29 cellular contexts compared by ENCODE assay signal in genomic region chr3:9861626-9862130, GRCh38. TPM values are rescaled to one million over a fixed set of nuclear protein-coding genes. Genes with fewer than 3 reads are reported as not detected.
DNase-seq lines count a peak whose midpoint lies in the region; ATAC-seq, FAIRE-seq and TF ChIP-seq lines count a peak whose summit lies in the region.
"Had no signal": no experiment of that assay in that cellular context is flagged by ENCODE, and none has a peak within 500 bp of the region (broad histone marks: within the 10 kb centered on the region; RNA-seq: fewer than 3 reads in every experiment).

No MANE protein-coding gene starts in this region.

- H3K79me2 ChIP-seq in GM23338 (replicated peaks; ENCODE audit: insufficient read depth) (no peaks in the 10 kb centered on the region), GM12878 (ENCODE audit: control insufficient read depth, insufficient read depth, low read length) (no peaks in the 10 kb centered on the region)

- no peak for TF ChIP-seq EP300 in GM12878 (IDR thresholded peaks at IDR 0.05; ENCODE audit: borderline replicate concordance in 1 of 2, control insufficient read depth in 1 of 2, low read depth in 2 of 2, low read length in 2 of 2)

- H3K27ac ChIP-seq in GM23338 (ENCODE audit: low read depth) (no peak overlapping the region), GM12878 (ENCODE audit: control insufficient read depth, insufficient read depth) (no peak overlapping the region)
- H3K27ac ChIP-seq: BLaER1 treated with 17β-estradiol and CSF1 and Interleukin-3, amounts not matched to agents 10 nM and 100 nM; pancreas had no signal

- H3K9me3 Mint-ChIP-seq in GM23338: no peaks in the 10 kb centered on the region
- H3K9me3 Mint-ChIP-seq in natural killer cell: no peaks in the 10 kb centered on the region
- no peaks in the 10 kb centered on the region for H3K9me3 Mint-ChIP-seq in stimulated activated effector memory CD8-positive, alpha-beta T cell treated with anti-CD3 and anti-CD28 coated beads, Interleukin-12 subunit alpha, Interleukin-12 subunit beta, amount 100 ng/mL, for 72 hours
- H3K9me3 Mint-ChIP-seq: activated B cell treated with CpG ODN at 0.5 μM for 24 hours; activated naive CD4-positive, alpha-beta T cell treated with anti-CD3 and anti-CD28 coated beads, Interleukin-2, amount 50 U/mL, for 72 hours; activated T-helper 2 cell treated with anti-CD3 and anti-CD28 coated beads, Interferon-gamma antibody, Interleukin-2, Interleukin-4, amounts not matched to agents 10 μg/mL and 5 μg/mL and 100 μg/mL, durations not matched to agents 14 hours and 24 hours and 36 hours had no signal

- H4K20me1 ChIP-seq in GM23338 (replicated peaks; ENCODE audit: insufficient read depth) (no peaks in the 10 kb centered on the region), GM12878 (ENCODE audit: control insufficient read depth, insufficient read depth) (no peaks in the 10 kb centered on the region)
- H4K20me1 ChIP-seq: BLaER1 treated with 17β-estradiol and CSF1 and Interleukin-3, amounts not matched to agents 10 nM and 100 nM had no signal

- H3K27me3 Mint-ChIP-seq in GM23338 (ENCODE audit: insufficient read depth, low read depth, poor library complexity): peaks cover 9% of the 10 kb centered on the region
- no peaks in the 10 kb centered on the region for H3K27me3 Mint-ChIP-seq in natural killer cell (ENCODE audit: low read depth in 2 of 2)

- no TSS peak for BruUV-seq in GM12878 (replicated peaks; lab: Mats Ljungman, UMichigan)

- H3K9me2 ChIP-seq in GM23338 (ENCODE audit: insufficient read depth): no peaks in the 10 kb centered on the region

- in situ Hi-C loops in GM12878 (cut with MboI) (no loop called here), KBM-7 (cut with MboI; ENCODE audit: low pct_unique_long_range_greater_than_20kb, low sequenced_read_pairs) (no loop called here)

- no peaks in the 10 kb centered on the region for H3K9me3 ChIP-seq in GM12878 (replicated peaks; ENCODE audit: control insufficient read depth, insufficient read depth, low read length)
- no peaks in the 10 kb centered on the region for H3K9me3 ChIP-seq in mucosa of descending colon
- no peaks in the 10 kb centered on the region for H3K9me3 ChIP-seq in BE2C
- H3K9me3 ChIP-seq: BLaER1 treated with 17β-estradiol and CSF1 and Interleukin-3, amounts not matched to agents 10 nM and 100 nM; pancreas; stomach had no signal

- POLR2A ChIA-PET in GM12878 (lab: Charles Lee): no interaction called here

- 20% methylated on average over 5 of the region's 5 CpGs for WGBS in GM12878 (ENCODE audit: insufficient coverage, insufficient replicate concordance, low lambda C conversion rate, missing lambda C conversion rate)

- peak overlapping the region; percentile 60; the same call in 1 of the 2 replicates for H3K4me3 ChIP-seq in GM23338
- H3K4me3 ChIP-seq in GM12878: no peak overlapping the region
- H3K4me3 ChIP-seq in mucosa of descending colon: no peak overlapping the region
- no peak overlapping the region for H3K4me3 ChIP-seq in BE2C (ENCODE audit: low read depth, low read length)

- peak overlapping the region; percentile 66; the same call in 1 of the 3 replicates for H3K4me3 Mint-ChIP-seq in GM23338
- peak overlapping the region; percentile 80 for H3K4me3 Mint-ChIP-seq in natural killer cell
- peak overlapping the region; percentile 33 for H3K4me3 Mint-ChIP-seq in stimulated activated effector memory CD8-positive, alpha-beta T cell treated with anti-CD3 and anti-CD28 coated beads, Interleukin-12 subunit alpha, Interleukin-12 subunit beta, amount 100 ng/mL, for 72 hours

- H3K4me1 ChIP-seq in GM23338 (ENCODE audit: insufficient read depth) (peaks cover 3% of the 10 kb centered on the region; the same call in 1 of the 2 replicates), GM12878 (ENCODE audit: control insufficient read depth, insufficient read depth, low read length) (no peaks in the 10 kb centered on the region), mucosa of descending colon (ENCODE audit: low read depth) (peaks cover 12% of the 10 kb centered on the region), BE2C (no peaks in the 10 kb centered on the region)
- H3K4me1 ChIP-seq: pancreas had no signal

- DNase-seq in GM23338 (ENCODE audit: low spot score): no peak
- DNase-seq in GM12878 (ENCODE audit: low read depth, low spot score): no peak
- peak; percentile 31 for DNase-seq in natural killer cell
- DNase-seq in stimulated activated effector memory CD8-positive, alpha-beta T cell treated with anti-CD3 and anti-CD28 coated beads, Interleukin-12 subunit alpha, Interleukin-12 subunit beta, amount 100 ng/mL, for 72 hours (ENCODE audit: low spot score in 2 of 2): no peak
- no peak for DNase-seq in NCI-H2029 (lab: John Stamatoyannopoulos, UW)
- no peak for DNase-seq in KBM-7
- no peak for DNase-seq in mucosa of descending colon
- DNase-seq in BE2C: no peak
- DNase-seq: ACHN; activated B cell treated with CpG ODN at 0.5 μM for 24 hours; activated CD8-positive, alpha-beta memory T cell treated with anti-CD3 and anti-CD28 coated beads, Interleukin-2, amount 50 U/mL, for 4 hours; aorta; caudate nucleus; dermis blood vessel endothelial cell; DND-41; NCI-H1417; NCI-H446; OCI-M1; stimulated activated CD4-positive, alpha-beta T cell treated with anti-CD3 and anti-CD28 coated beads, Interleukin-15, amount 100 ng/mL, for 24 hours; stomach had no signal

- H2AFZ ChIP-seq in GM23338 (no peak overlapping the region; the same call in 1 of the 2 replicates), GM12878 (ENCODE audit: control insufficient read depth, low read depth, low read length) (no peak overlapping the region)

- intact Hi-C loops in GM12878 (cut with micrococcal nuclease; ENCODE audit: unreplicated experiment) (no loop called here), natural killer cell (cut with micrococcal nuclease) (no loop called here), mucosa of descending colon (cut with DNase I, micrococcal nuclease) (no loop called here)

- H3K9ac ChIP-seq in GM12878 (ENCODE audit: control insufficient read depth, insufficient read depth, low read length): no peak overlapping the region

- H3K27ac Mint-ChIP-seq in GM23338: no peak overlapping the region
- peak overlapping the region; percentile 92 to 96 for H3K27ac Mint-ChIP-seq in natural killer cell
- peak overlapping the region; percentile 74 for H3K27ac Mint-ChIP-seq in stimulated activated effector memory CD8-positive, alpha-beta T cell treated with anti-CD3 and anti-CD28 coated beads, Interleukin-12 subunit alpha, Interleukin-12 subunit beta, amount 100 ng/mL, for 72 hours
- H3K27ac Mint-ChIP-seq: activated B cell treated with CpG ODN at 0.5 μM for 24 hours; activated naive CD4-positive, alpha-beta T cell treated with anti-CD3 and anti-CD28 coated beads, Interleukin-2, amount 50 U/mL, for 72 hours; activated T-helper 2 cell treated with anti-CD3 and anti-CD28 coated beads, Interferon-gamma antibody, Interleukin-2, Interleukin-4, amounts not matched to agents 10 μg/mL and 5 μg/mL and 100 μg/mL, durations not matched to agents 14 hours and 24 hours and 36 hours had no signal

- peaks cover 25% of the 10 kb centered on the region for H3K4me1 Mint-ChIP-seq in GM23338
- peaks cover 35 to 42% of the 10 kb centered on the region in 2 donors for H3K4me1 Mint-ChIP-seq in natural killer cell
- H3K4me1 Mint-ChIP-seq in stimulated activated effector memory CD8-positive, alpha-beta T cell treated with anti-CD3 and anti-CD28 coated beads, Interleukin-12 subunit alpha, Interleukin-12 subunit beta, amount 100 ng/mL, for 72 hours: peaks cover 7% of the 10 kb centered on the region

- TF ChIP-seq CTCF in GM23338 (conservative IDR thresholded peaks at IDR 0.05; ENCODE audit: low read depth in 2 of 2): no peak
- no peak for TF ChIP-seq CTCF in GM12878 (IDR thresholded peaks at IDR 0.05 in 2 of 3, conservative IDR thresholded peaks at IDR 0.05 in 1 of 3; ENCODE audit: control insufficient read depth in 2 of 3, extremely low read depth in 1 of 3, insufficient read depth in 1 of 3, low read depth in 3 of 3, low read length in 3 of 3)
- TF ChIP-seq CTCF in natural killer cell (IDR thresholded peaks at IDR 0.05): no peak
- no peak for TF ChIP-seq CTCF in mucosa of descending colon (IDR thresholded peaks at IDR 0.05)
- TF ChIP-seq CTCF in BE2C (IDR thresholded peaks at IDR 0.05; ENCODE audit: low read depth, low read length): no peak

- CTCF ChIA-PET in GM12878 (lab: Yijun Ruan, JAX): interaction anchor here (1.1 kb wide), 1 partner anchor 69 kb away, joined by 4 read pairs; no protein-coding TSS in a partner anchor

- H3K36me3 Mint-ChIP-seq in GM23338 (ENCODE audit: low read depth): no peaks in the 10 kb centered on the region
- no peaks in the 10 kb centered on the region for H3K36me3 Mint-ChIP-seq in natural killer cell
- no peaks in the 10 kb centered on the region for H3K36me3 Mint-ChIP-seq in stimulated activated effector memory CD8-positive, alpha-beta T cell treated with anti-CD3 and anti-CD28 coated beads, Interleukin-12 subunit alpha, Interleukin-12 subunit beta, amount 100 ng/mL, for 72 hours
- H3K36me3 Mint-ChIP-seq: activated naive CD4-positive, alpha-beta T cell treated with anti-CD3 and anti-CD28 coated beads, Interleukin-2, amount 50 U/mL, for 72 hours had no signal

- no peak for TF ChIP-seq POLR2A in GM12878 (IDR thresholded peaks at IDR 0.05; ENCODE audit: low read depth, low read length)

- no peaks in the 10 kb centered on the region for H3F3A ChIP-seq in GM23338 (replicated peaks; ENCODE audit: low read depth)

- H3K4me2 ChIP-seq in GM23338 (peak overlapping the region; percentile 88), GM12878 (ENCODE audit: control insufficient read depth, insufficient read depth) (no peak overlapping the region)

- no peak for TF ChIP-seq RAD21 in GM12878 (IDR thresholded peaks at IDR 0.05; ENCODE audit: insufficient read depth, low read depth, low read length)

- ATAC-seq in GM23338: no peak
- peak; percentile 23 for ATAC-seq in GM12878
- peak; percentile 56 to 77 (median 61) for ATAC-seq in natural killer cell
- ATAC-seq in stimulated activated effector memory CD8-positive, alpha-beta T cell treated with anti-CD3 and anti-CD28 coated beads, Interleukin-12 subunit alpha, Interleukin-12 subunit beta, amount 100 ng/mL, for 72 hours: no peak
- no peak for ATAC-seq in mucosa of descending colon

- RAD21 ChIA-PET in GM12878 (lab: Charles Lee; ENCODE audit: unreplicated experiment): interaction anchor here (1.0 kb wide), 1 partner anchor 134 kb away, joined by 3 read pairs; no protein-coding TSS in a partner anchor

- H3K27me3 ChIP-seq in GM23338 (ENCODE audit: insufficient read depth): 0 out of 2 replicates have a peak, but pooled peaks cover 2% of the 10 kb centered on the region
- peaks cover 2 to 3% of the 10 kb centered on the region in 2 experiments; a peak in 2 of 4 replicates for H3K27me3 ChIP-seq in GM12878 (replicated peaks in 1 of 2; ENCODE audit: control insufficient read depth in 2 of 2, insufficient read depth in 2 of 2, low read length in 1 of 2)
- no peaks in the 10 kb centered on the region for H3K27me3 ChIP-seq in BE2C
- H3K27me3 ChIP-seq: pancreas, stomach had no signal

- no peak for FAIRE-seq in GM12878 (lab: Jason Lieb, UNC)
- FAIRE-seq: pancreas, urothelium cell line had no signal

- SMC1A ChIA-PET in GM12878 (lab: Charles Lee; ENCODE audit: uncharacterized antibody, unreplicated experiment): interaction anchor here (0.6 kb wide), 1 partner anchor 1026 kb away, joined by 3 read pairs; no protein-coding TSS in a partner anchor

- no peaks in the 10 kb centered on the region for H3K36me3 ChIP-seq in GM23338 (ENCODE audit: insufficient read depth)
- no peaks in the 10 kb centered on the region for H3K36me3 ChIP-seq in GM12878 (ENCODE audit: control insufficient read depth in 2 of 2, insufficient read depth in 2 of 2, low read length in 1 of 2)
- no peaks in the 10 kb centered on the region for H3K36me3 ChIP-seq in mucosa of descending colon (ENCODE audit: low read depth)
- no peaks in the 10 kb centered on the region for H3K36me3 ChIP-seq in BE2C
- H3K36me3 ChIP-seq: BLaER1 treated with 17β-estradiol and CSF1 and Interleukin-3, amounts not matched to agents 10 nM and 100 nM; pancreas; stomach had no signal

RNA-seq across cellular contexts. Expression of gene RPUSD3, which starts 17.9 kb away (rescaled TPM):
- total RNA-seq in GM23338 (2014; rRNA removed; shearing (Covaris generic)): 73.4 and 82.8 TPM in 2 replicates
- polyA plus RNA-seq in GM23338 (2016; fragmentation: Nextera tagmentation; extraction: Ambion mirVana) (59.6 and 64.3 TPM in 2 replicates), GM12878 (2011; rRNA removed) (17.6 and 48.0 TPM in 2 replicates), GM12878 (2014; fragmentation: Illumina TruSeq; extraction: Trizol) (23.2 and 33.8 TPM in 2 replicates), GM12878 (2014; fragmentation: Nextera tagmentation; extraction: Ambion mirVana) (10 to 100 TPM in 1 of 2 experiments, 1 to 10 TPM in 1; 6.4 to 13.6 TPM), GM12878 (2014; rRNA removed) (38.8 and 43.2 TPM in 2 replicates), GM12878 (2016; fragmentation: Nextera tagmentation; extraction: Ambion mirVana) (10 to 100 TPM; 68.9 to 72.9 TPM)
- total RNA-seq in GM12878 (2013; cell fraction: nucleolus; rRNA removed): 43.7 and 48.1 TPM in 2 replicates
- total RNA-seq in GM12878 (2014; rRNA removed) (38.7 and 44.8 TPM in 2 replicates), GM12878 (2014; rRNA removed; fragmentation: Illumina TruSeq; extraction: Trizol) (26.9 and 28.9 TPM in 2 replicates), GM12878 (2021) (41.3 and 44.9 TPM in 2 replicates), natural killer cell (10 to 100 TPM; 27.5 to 43.9 (median 30.9) TPM), mucosa of descending colon (10 to 100 TPM; 26.1 to 35.6 (median 28.6) TPM)
- 17.4 TPM for polyA plus RNA-seq in GM12878 (2011; ENCODE audit: low read depth)
- 44.7 and 49.4 TPM in 2 replicates for polyA plus RNA-seq in GM12878 (2011; cell fraction: cytosol; rRNA removed)
- 51.8 and 64.3 TPM in 2 replicates for polyA plus RNA-seq in GM12878 (2011; cell fraction: nucleus; rRNA removed)
- 25.4 and 31.3 TPM in 2 replicates for polyA plus RNA-seq in GM12878 (2012)
- polyA minus RNA-seq in GM12878 (2011; rRNA and poly(A)+ RNA removed): 32.4 and 38.2 TPM in 2 replicates
- 7.4 and 19.8 TPM in 2 replicates for polyA minus RNA-seq in GM12878 (2011; cell fraction: cytosol; rRNA and poly(A)+ RNA removed)
- polyA minus RNA-seq in GM12878 (2011; cell fraction: nucleus; rRNA and poly(A)+ RNA removed): 12.5 and 24.1 TPM in 2 replicates
- 23.7 TPM for polyA plus RNA-seq in BE2C (2012; ENCODE audit: insufficient read depth, insufficient read length, low read depth)

RNA-seq across cellular contexts. Expression of gene CIDEC, which starts 18.4 kb away (rescaled TPM):
- not detected in 2 replicates for total RNA-seq in GM23338 (2014; rRNA removed; shearing (Covaris generic))
- polyA plus RNA-seq in GM23338 (2016; fragmentation: Nextera tagmentation; extraction: Ambion mirVana) (not detected in 2 replicates), GM12878 (2011; rRNA removed) (0.35 and 0.49 TPM in 2 replicates), GM12878 (2014; fragmentation: Illumina TruSeq; extraction: Trizol) (0.10 TPM in 1 of 2 replicates, not detected in the other), GM12878 (2014; fragmentation: Nextera tagmentation; extraction: Ambion mirVana) (not detected), GM12878 (2014; rRNA removed) (not detected in 2 replicates), GM12878 (2016; fragmentation: Nextera tagmentation; extraction: Ambion mirVana) (not detected)
- total RNA-seq in GM12878 (2013; cell fraction: nucleolus; rRNA removed): not detected in 2 replicates
- total RNA-seq in GM12878 (2014; rRNA removed) (not detected in 2 replicates), GM12878 (2014; rRNA removed; fragmentation: Illumina TruSeq; extraction: Trizol) (not detected in 2 replicates), GM12878 (2021) (not detected in 2 replicates), natural killer cell (not detected), mucosa of descending colon (10 to 100 TPM; 10.4 to 49.0 (median 14.9) TPM)
- not detected for polyA plus RNA-seq in GM12878 (2011; ENCODE audit: low read depth)
- 0.67 and 0.82 TPM in 2 replicates for polyA plus RNA-seq in GM12878 (2011; cell fraction: cytosol; rRNA removed)
- 0.25 and 0.48 TPM in 2 replicates for polyA plus RNA-seq in GM12878 (2011; cell fraction: nucleus; rRNA removed)
- 0.11 TPM in 1 of 2 replicates, not detected in the other for polyA plus RNA-seq in GM12878 (2012)
- 0.22 and 0.93 TPM in 2 replicates for polyA minus RNA-seq in GM12878 (2011; rRNA and poly(A)+ RNA removed)
- not detected in 2 replicates for polyA minus RNA-seq in GM12878 (2011; cell fraction: cytosol; rRNA and poly(A)+ RNA removed)
- polyA minus RNA-seq in GM12878 (2011; cell fraction: nucleus; rRNA and poly(A)+ RNA removed): not detected in 2 replicates
- polyA plus RNA-seq in BE2C (2012; ENCODE audit: insufficient read depth, insufficient read length, low read depth): not detected
- total RNA-seq: activated B cell treated with CpG ODN at 0.5 μM for 24 hours; activated naive CD4-positive, alpha-beta T cell treated with anti-CD3 and anti-CD28 coated beads, Interleukin-2, amount 50 U/mL, for 72 hours; activated T-helper 2 cell treated with anti-CD3 and anti-CD28 coated beads, Interferon-gamma antibody, Interleukin-2, Interleukin-4, amounts not matched to agents 10 μg/mL and 5 μg/mL and 100 μg/mL, durations not matched to agents 14 hours and 24 hours and 36 hours; dermis blood vessel endothelial cell; glomerular endothelial cell; kidney epithelial cell; lung microvascular endothelial cell; M059J had no signal

RNA-seq across cellular contexts. Expression of gene JAGN1, which starts 28.7 kb away (rescaled TPM):
- 22.5 and 23.7 TPM in 2 replicates for total RNA-seq in GM23338 (2014; rRNA removed; shearing (Covaris generic))
- polyA plus RNA-seq in GM23338 (2016; fragmentation: Nextera tagmentation; extraction: Ambion mirVana) (27.9 and 32.0 TPM in 2 replicates), GM12878 (2011; rRNA removed) (29.5 and 40.7 TPM in 2 replicates), GM12878 (2014; fragmentation: Illumina TruSeq; extraction: Trizol) (34.1 and 38.8 TPM in 2 replicates), GM12878 (2014; fragmentation: Nextera tagmentation; extraction: Ambion mirVana) (10 to 100 TPM; 26.2 to 28.6 TPM), GM12878 (2014; rRNA removed) (37.3 and 38.1 TPM in 2 replicates), GM12878 (2016; fragmentation: Nextera tagmentation; extraction: Ambion mirVana) (10 to 100 TPM; 53.6 to 56.0 TPM)
- total RNA-seq in GM12878 (2013; cell fraction: nucleolus; rRNA removed): 19.1 and 20.9 TPM in 2 replicates
- total RNA-seq in GM12878 (2014; rRNA removed) (35.2 and 36.9 TPM in 2 replicates), GM12878 (2014; rRNA removed; fragmentation: Illumina TruSeq; extraction: Trizol) (23.3 and 23.4 TPM in 2 replicates), GM12878 (2021) (35.5 and 35.6 TPM in 2 replicates), natural killer cell (10 to 100 TPM; 15.4 to 16.6 (median 15.5) TPM), mucosa of descending colon (10 to 100 TPM; 29.6 to 41.5 (median 36.6) TPM)
- 39.3 TPM for polyA plus RNA-seq in GM12878 (2011; ENCODE audit: low read depth)
- polyA plus RNA-seq in GM12878 (2011; cell fraction: cytosol; rRNA removed): 43.5 and 46.7 TPM in 2 replicates
- polyA plus RNA-seq in GM12878 (2011; cell fraction: nucleus; rRNA removed): 17.3 and 19.7 TPM in 2 replicates
- 40.5 and 45.4 TPM in 2 replicates for polyA plus RNA-seq in GM12878 (2012)
- polyA minus RNA-seq in GM12878 (2011; rRNA and poly(A)+ RNA removed): 44.5 and 53.7 TPM in 2 replicates
- polyA minus RNA-seq in GM12878 (2011; cell fraction: cytosol; rRNA and poly(A)+ RNA removed): 14.7 TPM in 2 replicates
- 13.5 and 17.0 TPM in 2 replicates for polyA minus RNA-seq in GM12878 (2011; cell fraction: nucleus; rRNA and poly(A)+ RNA removed)
- 22.8 TPM for polyA plus RNA-seq in BE2C (2012; ENCODE audit: insufficient read depth, insufficient read length, low read depth)

RNA-seq across cellular contexts. Expression of gene IL17RE, which starts 41.0 kb away (rescaled TPM):
- total RNA-seq in GM23338 (2014; rRNA removed; shearing (Covaris generic)): 3.4 and 4.3 TPM in 2 replicates
- polyA plus RNA-seq in GM23338 (2016; fragmentation: Nextera tagmentation; extraction: Ambion mirVana): 1.0 and 1.1 TPM in 2 replicates
- 0.69 TPM in 1 of 2 replicates, not detected in the other for total RNA-seq in GM12878 (2013; cell fraction: nucleolus; rRNA removed)
- 0.05 and 0.17 TPM in 2 replicates for total RNA-seq in GM12878 (2014; rRNA removed)
- 0.04 and 0.46 TPM in 2 replicates for total RNA-seq in GM12878 (2014; rRNA removed; fragmentation: Illumina TruSeq; extraction: Trizol)
- 0.37 and 0.51 TPM in 2 replicates for total RNA-seq in GM12878 (2021)
- polyA plus RNA-seq in GM12878 (2011; ENCODE audit: low read depth): 0.12 TPM
- 0.18 and 0.29 TPM in 2 replicates for polyA plus RNA-seq in GM12878 (2011; rRNA removed)
- 0.06 and 0.22 TPM in 2 replicates for polyA plus RNA-seq in GM12878 (2011; cell fraction: cytosol; rRNA removed)
- polyA plus RNA-seq in GM12878 (2011; cell fraction: nucleus; rRNA removed): 0.99 TPM in 2 replicates
- 0.17 and 0.39 TPM in 2 replicates for polyA plus RNA-seq in GM12878 (2012)
- 0.06 and 0.13 TPM in 2 replicates for polyA plus RNA-seq in GM12878 (2014; fragmentation: Illumina TruSeq; extraction: Trizol)
- polyA plus RNA-seq in GM12878 (2014; fragmentation: Nextera tagmentation; extraction: Ambion mirVana): under 1 TPM in 1 of 2 experiments, not detected in 1; 0.05 TPM
- polyA plus RNA-seq in GM12878 (2014; rRNA removed): 0.04 and 0.08 TPM in 2 replicates
- polyA plus RNA-seq in GM12878 (2016; fragmentation: Nextera tagmentation; extraction: Ambion mirVana): under 1 TPM in 1 of 2 experiments, not detected in 1; 0.21 TPM
- not detected in 2 replicates for polyA minus RNA-seq in GM12878 (2011; rRNA and poly(A)+ RNA removed)
- polyA minus RNA-seq in GM12878 (2011; cell fraction: cytosol; rRNA and poly(A)+ RNA removed): not detected in 2 replicates
- polyA minus RNA-seq in GM12878 (2011; cell fraction: nucleus; rRNA and poly(A)+ RNA removed): 0.12 and 0.77 TPM in 2 replicates
- 1 to 10 TPM in 2 of 3 donors, under 1 TPM in 1; 0.28 to 2.5 (median 1.5) TPM for total RNA-seq in natural killer cell
- total RNA-seq in mucosa of descending colon: 100 to 1,000 TPM in 1 of 3 donors, 10 to 100 TPM in 2; 41.8 to 116 (median 82.8) TPM
- polyA plus RNA-seq in BE2C (2012; ENCODE audit: insufficient read depth, insufficient read length, low read depth): 2.9 TPM

RNA-seq across cellular contexts. Expression of gene TTLL3, which starts 51.6 kb away (rescaled TPM):
- total RNA-seq in GM23338 (2014; rRNA removed; shearing (Covaris generic)): 4.5 and 5.3 TPM in 2 replicates
- polyA plus RNA-seq in GM23338 (2016; fragmentation: Nextera tagmentation; extraction: Ambion mirVana) (3.7 and 4.9 TPM in 2 replicates), GM12878 (2011; rRNA removed) (33.8 and 45.3 TPM in 2 replicates), GM12878 (2014; fragmentation: Illumina TruSeq; extraction: Trizol) (30.1 and 30.7 TPM in 2 replicates), GM12878 (2014; fragmentation: Nextera tagmentation; extraction: Ambion mirVana) (1 to 10 TPM; 4.2 to 6.8 TPM), GM12878 (2014; rRNA removed) (49.3 and 51.3 TPM in 2 replicates), GM12878 (2016; fragmentation: Nextera tagmentation; extraction: Ambion mirVana) (10 to 100 TPM; 10.4 to 13.2 TPM)
- 275 and 305 TPM in 2 replicates for total RNA-seq in GM12878 (2013; cell fraction: nucleolus; rRNA removed)
- total RNA-seq in GM12878 (2014; rRNA removed) (19.9 and 22.3 TPM in 2 replicates), GM12878 (2014; rRNA removed; fragmentation: Illumina TruSeq; extraction: Trizol) (14.5 and 15.6 TPM in 2 replicates), GM12878 (2021) (30.4 and 36.1 TPM in 2 replicates), natural killer cell (100 to 1,000 TPM; 133 to 137 (median 136) TPM), mucosa of descending colon (10 to 100 TPM; 37.0 to 63.9 (median 47.7) TPM)
- polyA plus RNA-seq in GM12878 (2011; ENCODE audit: low read depth): 39.0 TPM
- polyA plus RNA-seq in GM12878 (2011; cell fraction: cytosol; rRNA removed): 54.6 and 61.0 TPM in 2 replicates
- polyA plus RNA-seq in GM12878 (2011; cell fraction: nucleus; rRNA removed): 363 and 399 TPM in 2 replicates
- 50.9 and 55.6 TPM in 2 replicates for polyA plus RNA-seq in GM12878 (2012)
- 51.2 and 66.0 TPM in 2 replicates for polyA minus RNA-seq in GM12878 (2011; rRNA and poly(A)+ RNA removed)
- 11.6 and 16.2 TPM in 2 replicates for polyA minus RNA-seq in GM12878 (2011; cell fraction: cytosol; rRNA and poly(A)+ RNA removed)
- 52.8 and 85.3 TPM in 2 replicates for polyA minus RNA-seq in GM12878 (2011; cell fraction: nucleus; rRNA and poly(A)+ RNA removed)
- polyA plus RNA-seq in BE2C (2012; ENCODE audit: insufficient read depth, insufficient read length, low read depth): 10.7 TPM

Comparison
In these comparisons a context has a peak if more than half of its experiments do, and no peak if none do; other contexts are left out.
1. ATAC-seq: peak in GM12878 (single experiment) and natural killer cell (3 of 3); none in GM23338 (single experiment), stimulated activated effector memory CD8-positive, alpha-beta T cell treated with anti-CD3 and anti-CD28 coated beads, Interleukin-12 subunit alpha, Interleukin-12 subunit beta, amount 100 ng/mL, for 72 hours (single experiment) and mucosa of descending colon (single experiment).
2. RNA of gene CIDEC, which starts 18.4 kb away (total RNA-seq): 10.4 to 49.0 TPM in mucosa of descending colon; not detected in GM12878, not detected in GM23338 and not detected in natural killer cell; every median in the first group is over 4 times any median in the second.
3. Peak in every context shown above with its lines, with median percentiles within 50 percentile points of each other: H3K4me3 Mint-ChIP-seq.